Comparison of ENCODE assay signal across 27 cellular contexts in genomic region chr2:94960751-94961150, GRCh38.
"Had no signal": no experiment of that assay in that cellular context is flagged by ENCODE, and none has a peak within 500 bp of the region (broad histone marks: within the 10 kb centered on the region; RNA-seq: fewer than 3 reads in every experiment).

No MANE protein-coding gene starts in this region.

- ATAC-seq: natural killer cell; right lobe of liver; stimulated activated effector memory CD8-positive, alpha-beta T cell treated with anti-CD3 and anti-CD28 coated beads, Interleukin-12 subunit alpha, Interleukin-12 subunit beta, amount 100 ng/mL, for 72 hours; stimulated activated naive CD8-positive, alpha-beta T cell treated with anti-CD3 and anti-CD28 coated beads, Interleukin-15, amount 100 ng/mL, for 72 hours had no signal

- H3K4me2 ChIP-seq: neural progenitor cell had no signal

- H3K4me3 Mint-ChIP-seq: mesothelial cell of epicardium; naive B cell; natural killer cell; nephron progenitor cell; neural progenitor cell; stimulated activated effector memory CD8-positive, alpha-beta T cell treated with anti-CD3 and anti-CD28 coated beads, Interleukin-12 subunit alpha, Interleukin-12 subunit beta, amount 100 ng/mL, for 72 hours; stimulated activated naive CD8-positive, alpha-beta T cell treated with anti-CD3 and anti-CD28 coated beads, Interleukin-15, amount 100 ng/mL, for 72 hours; type B pancreatic cell had no signal

- H3K9me3 ChIP-seq: left ventricle myocardium inferior, neutrophil, ovary, right atrium auricular region, right lobe of liver, tibial nerve, uterus had no signal

- H3K27ac ChIP-seq: left ventricle myocardium inferior, neural progenitor cell, neutrophil, ovary, right atrium auricular region, right lobe of liver, skin epidermis, tibial nerve, uterus had no signal

- H3K27ac Mint-ChIP-seq: mesothelial cell of epicardium; naive B cell; natural killer cell; nephron progenitor cell; neural progenitor cell; progenitor cell of endocrine pancreas; stimulated activated effector memory CD8-positive, alpha-beta T cell treated with anti-CD3 and anti-CD28 coated beads, Interleukin-12 subunit alpha, Interleukin-12 subunit beta, amount 100 ng/mL, for 72 hours; stimulated activated naive CD8-positive, alpha-beta T cell treated with anti-CD3 and anti-CD28 coated beads, Interleukin-15, amount 100 ng/mL, for 72 hours; type B pancreatic cell had no signal

- H3K36me3 Mint-ChIP-seq: mesothelial cell of epicardium; naive B cell; natural killer cell; neural progenitor cell; stimulated activated effector memory CD8-positive, alpha-beta T cell treated with anti-CD3 and anti-CD28 coated beads, Interleukin-12 subunit alpha, Interleukin-12 subunit beta, amount 100 ng/mL, for 72 hours; type B pancreatic cell had no signal

- H3K9me3 Mint-ChIP-seq: mesothelial cell of epicardium; naive B cell; natural killer cell; nephron progenitor cell; neural progenitor cell; stimulated activated effector memory CD8-positive, alpha-beta T cell treated with anti-CD3 and anti-CD28 coated beads, Interleukin-12 subunit alpha, Interleukin-12 subunit beta, amount 100 ng/mL, for 72 hours; stimulated activated naive CD8-positive, alpha-beta T cell treated with anti-CD3 and anti-CD28 coated beads, Interleukin-15, amount 100 ng/mL, for 72 hours; type B pancreatic cell had no signal

- H3K27me3 ChIP-seq: neural progenitor cell, ovary, right lobe of liver, uterus had no signal

- H3K4me1 Mint-ChIP-seq: mesothelial cell of epicardium; naive B cell; natural killer cell; nephron progenitor cell; neural progenitor cell; stimulated activated effector memory CD8-positive, alpha-beta T cell treated with anti-CD3 and anti-CD28 coated beads, Interleukin-12 subunit alpha, Interleukin-12 subunit beta, amount 100 ng/mL, for 72 hours; stimulated activated naive CD8-positive, alpha-beta T cell treated with anti-CD3 and anti-CD28 coated beads, Interleukin-15, amount 100 ng/mL, for 72 hours had no signal

- H3K4me3 ChIP-seq: left ventricle myocardium inferior, lung, neural progenitor cell, ovary, right atrium auricular region, right lobe of liver, skin epidermis, tibial nerve, uterus had no signal

- H2AFZ ChIP-seq: neural progenitor cell had no signal

- DNase-seq: islet precursor cell; left ventricle myocardium inferior; mesendoderm; naive B cell; natural killer cell; nephron progenitor cell; occipital lobe; ovary; right lobe of liver; stimulated activated CD4-positive, alpha-beta T cell treated with anti-CD3 and anti-CD28 coated beads, Interleukin-12 subunit alpha, Interleukin-12 subunit beta, amount 100 ng/mL, for 4 hours; stimulated activated CD4-positive, alpha-beta T cell treated with anti-CD3 and anti-CD28 coated beads, Interleukin-15, amount 100 ng/mL, for 24 hours; stimulated activated CD4-positive, alpha-beta T cell treated with anti-CD3 and anti-CD28 coated beads, Interleukin-2, amount 100 ng/mL, for 24 hours; stimulated activated CD4-positive, alpha-beta T cell treated with anti-CD3 and anti-CD28 coated beads, Interleukin-4, amount 100 ng/mL, for 24 hours; stimulated activated naive CD4-positive, alpha-beta T cell treated with Interleukin-2 at 50 U/mL for 16 hours; stimulated activated naive CD8-positive, alpha-beta T cell treated with anti-CD3 and anti-CD28 coated beads, Interleukin-15, amount 100 ng/mL, for 72 hours; substantia nigra; uterus had no signal

- H3K36me3 ChIP-seq: left ventricle myocardium inferior, neural progenitor cell, neutrophil, ovary, right atrium auricular region, right lobe of liver, tibial nerve, uterus had no signal

- H3K4me1 ChIP-seq: left ventricle myocardium inferior, neural progenitor cell, right atrium auricular region, right lobe of liver, tibial nerve, uterus had no signal
